ENCODE assay signal across 9 cellular contexts in the genomic region with DNA sequence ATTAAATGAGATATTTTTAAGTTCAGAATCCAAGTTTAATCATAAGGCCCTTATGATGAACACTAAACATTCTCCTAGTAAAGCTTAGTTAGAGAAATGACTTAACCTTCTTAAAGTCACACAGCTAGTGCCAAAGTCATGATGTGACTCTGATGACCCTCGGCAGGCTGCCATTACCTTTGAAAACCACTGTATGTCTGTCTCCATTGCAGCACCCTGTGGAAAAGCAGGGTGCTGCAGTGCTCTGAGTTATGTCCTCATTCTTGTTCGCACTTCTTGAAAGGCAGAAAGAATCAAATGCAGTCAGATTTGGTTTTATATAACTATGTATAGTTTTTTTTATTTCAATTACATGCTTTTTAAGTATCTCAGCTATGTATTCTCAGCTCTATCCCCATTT.
DNase-seq lines count a peak whose midpoint lies in the region; ATAC-seq and TF ChIP-seq lines count a peak whose summit lies in the region.
"Had no signal": no experiment of that assay in that cellular context is flagged by ENCODE, and none has a peak within 500 bp of the region (broad histone marks: within the 10 kb centered on the region; RNA-seq: fewer than 3 reads in every experiment).

No MANE protein-coding gene starts in this region.

- ATAC-seq in activated CD4-positive, alpha-beta T cell treated with anti-CD3 and anti-CD28 coated beads for 36 hours = peak; percentile 79
- peak; percentile 46 for ATAC-seq in HG03159 (IDR thresholded peaks at IDR 0.05; ENCODE audit: unreplicated experiment)

- peak; percentile 30 for DNase-seq in activated CD4-positive, alpha-beta T cell treated with anti-CD3 and anti-CD28 coated beads for 36 hours
- no peak for DNase-seq in activated CD4-positive, alpha-beta T cell treated with anti-CD3 and anti-CD28 coated beads, Interleukin-2, amount 50 U/mL, for 48 hours
- DNase-seq in WERI-Rb-1 = no peak
- DNase-seq in osteoblast (ENCODE audit: insufficient read length, low spot score, missing footprints) = peak; percentile 46
- no peak for DNase-seq in Ammon's horn (ENCODE audit: low spot score)
- DNase-seq in esophagus muscularis mucosa (ENCODE audit: extremely low spot score) = no peak
- DNase-seq in mesenteric fat pad (ENCODE audit: low spot score) = no peak
- DNase-seq: COR-L47 had no signal

- H3K27ac ChIP-seq in WERI-Rb-1 = no peak overlapping the region
- no peak overlapping the region for H3K27ac ChIP-seq in osteoblast (ENCODE audit: low read depth, low read length)
- H3K27ac ChIP-seq in esophagus muscularis mucosa (replicated peaks in 1 of 4) = no peak overlapping the region

- H3K79me2 ChIP-seq in osteoblast (ENCODE audit: insufficient read depth, low read length) = no peaks in the 10 kb centered on the region

- H3K36me3 ChIP-seq in WERI-Rb-1 (peaks cover 8% of the 10 kb centered on the region; the same call in 1 of the 2 replicates), osteoblast (ENCODE audit: insufficient read depth, low read length) (no peaks in the 10 kb centered on the region), esophagus muscularis mucosa (peaks cover 0 to 17% (median 3%) of the 10 kb centered on the region in 4 donors)

- no peak overlapping the region for H2AFZ ChIP-seq in osteoblast (ENCODE audit: low read length)

- peaks cover 8% of the 10 kb centered on the region for H3K36me3 Mint-ChIP-seq in activated CD4-positive, alpha-beta T cell treated with anti-CD3 and anti-CD28 coated beads for 36 hours (ENCODE audit: low read depth)

- H3K27ac Mint-ChIP-seq in activated CD4-positive, alpha-beta T cell treated with anti-CD3 and anti-CD28 coated beads for 36 hours = no peak overlapping the region

- H3K9me3 Mint-ChIP-seq in activated CD4-positive, alpha-beta T cell treated with anti-CD3 and anti-CD28 coated beads for 36 hours (ENCODE audit: low read depth) = no peaks in the 10 kb centered on the region

- TF ChIP-seq CTCF in WERI-Rb-1 (IDR thresholded peaks at IDR 0.05; ENCODE audit: low read depth, low read length) (0 out of 2 replicates have a peak, but pooled peaks have one; percentile 30), osteoblast (IDR thresholded peaks at IDR 0.05; ENCODE audit: extremely low read depth, low read depth, low read length) (peak; percentile 56), esophagus muscularis mucosa (IDR thresholded peaks at IDR 0.05) (peak in 1 of 3 experiments; percentile 7)

- no peak overlapping the region for H3K4me2 ChIP-seq in osteoblast (ENCODE audit: insufficient read depth, low read length)

- CTCF ChIA-PET in activated CD4-positive, alpha-beta T cell treated with anti-CD3 and anti-CD28 coated beads for 36 hours (lab: Charles Lee) = interaction anchor here (0.9 to 1.3 kb wide), 2 partner anchors 72 to 245 kb away, joined by 3 to 4 read pairs; no protein-coding TSS in a partner anchor

- H3K27me3 ChIP-seq in WERI-Rb-1 (ENCODE audit: insufficient read depth, low read depth, severe bottlenecking) (no peaks in the 10 kb centered on the region), osteoblast (ENCODE audit: insufficient read depth, low read length) (no peaks in the 10 kb centered on the region), esophagus muscularis mucosa (no peaks in the 10 kb centered on the region)

- POLR2A ChIA-PET in activated CD4-positive, alpha-beta T cell treated with anti-CD3 and anti-CD28 coated beads for 36 hours (lab: Charles Lee) = no interaction called here

- H3K27me3 Mint-ChIP-seq in activated CD4-positive, alpha-beta T cell treated with anti-CD3 and anti-CD28 coated beads for 36 hours = no peaks in the 10 kb centered on the region

- H3K4me1 ChIP-seq in osteoblast (ENCODE audit: insufficient read depth, low read length) = peaks cover 7% of the 10 kb centered on the region
- no peaks in the 10 kb centered on the region for H3K4me1 ChIP-seq in esophagus muscularis mucosa

- H3K4me3 Mint-ChIP-seq in activated CD4-positive, alpha-beta T cell treated with anti-CD3 and anti-CD28 coated beads for 36 hours = no peak overlapping the region

- TF ChIP-seq POLR2A in esophagus muscularis mucosa (IDR thresholded peaks at IDR 0.05; ENCODE audit: low read depth) = no peak

- no peak overlapping the region for H3K4me3 ChIP-seq in WERI-Rb-1 (ENCODE audit: low read depth, low read length)
- H3K4me3 ChIP-seq in osteoblast (ENCODE audit: insufficient read depth, low read length) = no peak overlapping the region
- H3K4me3 ChIP-seq in esophagus muscularis mucosa = no peak overlapping the region

- intact Hi-C loops in activated CD4-positive, alpha-beta T cell treated with anti-CD3 and anti-CD28 coated beads for 36 hours (cut with DNase I, micrococcal nuclease) = loop anchor here (5.0 kb wide), 2 partner anchors 101 to 106 kb away; partner anchors contain the start of genes PHTF2 (in 1 of the 2) and TMEM60 (in 1 of the 2)
- intact Hi-C loops in esophagus muscularis mucosa (cut with DNase I) = no loop called here

- 89% methylated on average over 2 of the region's 2 CpGs for WGBS in esophagus muscularis mucosa

- H4K20me1 ChIP-seq in osteoblast (ENCODE audit: insufficient read depth, low read length) = no peaks in the 10 kb centered on the region

- H3K9me3 ChIP-seq in WERI-Rb-1 (ENCODE audit: severe bottlenecking) (no peaks in the 10 kb centered on the region), osteoblast (ENCODE audit: low read depth, low read length) (no peaks in the 10 kb centered on the region), esophagus muscularis mucosa (no peaks in the 10 kb centered on the region)

- TF ChIP-seq EP300 in esophagus muscularis mucosa (IDR thresholded peaks at IDR 0.05) = no peak

- peaks cover 4% of the 10 kb centered on the region for H3K4me1 Mint-ChIP-seq in activated CD4-positive, alpha-beta T cell treated with anti-CD3 and anti-CD28 coated beads for 36 hours

Comparison
In these comparisons a context has a peak if more than half of its experiments do, and no peak if none do; other contexts are left out.
1. DNase-seq: peak in activated CD4-positive, alpha-beta T cell treated with anti-CD3 and anti-CD28 coated beads for 36 hours (single experiment) and osteoblast (single experiment); none in activated CD4-positive, alpha-beta T cell treated with anti-CD3 and anti-CD28 coated beads, Interleukin-2, amount 50 U/mL, for 48 hours (0 of 2), WERI-Rb-1 (single experiment), Ammon's horn (single experiment), esophagus muscularis mucosa (single experiment) and mesenteric fat pad (single experiment).